In genomic region chr11:33598426-33599069, GRCh38 we compare ENCODE assay signal across 15 cellular contexts.
DNase-seq lines count a peak whose midpoint lies in the region; ATAC-seq, FAIRE-seq and TF ChIP-seq lines count a peak whose summit lies in the region.
"Had no signal": no experiment of that assay in that cellular context is flagged by ENCODE, and none has a peak within 500 bp of the region (broad histone marks: within the 10 kb centered on the region; RNA-seq: fewer than 3 reads in every experiment).

No MANE protein-coding gene starts in this region.

- ATAC-seq in pancreas (peak in 3 of 4 donors; percentile 47 to 90 (median 84)), GM21619 (IDR thresholded peaks at IDR 0.05; ENCODE audit: unreplicated experiment) (no peak), HG03460 (IDR thresholded peaks at IDR 0.05; ENCODE audit: unreplicated experiment) (no peak), HG02610 (IDR thresholded peaks at IDR 0.05; ENCODE audit: unreplicated experiment) (no peak)
- ATAC-seq: activated CD8-positive, alpha-beta T cell treated with anti-CD3 and anti-CD28 coated beads, Interleukin-2, amount 10 ng/mL, durations not matched to agents 7 days and 5 days had no signal

- peak; percentile 7 for DNase-seq in HT-29 (ENCODE audit: low spot score)
- peak; percentile 63 for DNase-seq in NCI-H2196 treated with DMSO at 0.1 percent for 48 hours (lab: John Stamatoyannopoulos, UW; ENCODE audit: unreplicated experiment)
- peak in 52 of 61 donors; percentile 2 to 94 (median 60) for DNase-seq in caudate nucleus (lab: John Stamatoyannopoulos, UW)
- no peak for DNase-seq in pancreas
- no peak for DNase-seq in HEK293T (ENCODE audit: extremely low spot score)
- DNase-seq: activated CD8-positive, alpha-beta T cell treated with anti-CD3 and anti-CD28 coated beads, Interleukin-2, amount 10 ng/mL, durations not matched to agents 7 days and 5 days; activated naive CD4-positive, alpha-beta T cell; CD4-positive, CD25-positive, alpha-beta regulatory T cell; thyroid gland had no signal

- POLR2A ChIA-PET in HEK293T (lab: Yijun Ruan, JAX): no interaction called here

- H3K36me3 ChIP-seq in pancreas: no peaks in the 10 kb centered on the region
- H3K36me3 ChIP-seq: thyroid gland had no signal

- no peak for TF ChIP-seq CTCF in pancreas (IDR thresholded peaks at IDR 0.05)

- intact Hi-C loops in pancreas (cut with DNase I): no loop called here

- no peaks in the 10 kb centered on the region for H3K9me3 ChIP-seq in pancreas
- H3K9me3 ChIP-seq: thyroid gland had no signal

- H3K27me3 ChIP-seq in pancreas: no peaks in the 10 kb centered on the region
- H3K27me3 ChIP-seq: thyroid gland had no signal

- CTCF ChIA-PET in HEK293T (lab: Yijun Ruan, JAX): no interaction called here

- no peak for FAIRE-seq in pancreas (lab: Jason Lieb, UNC)
- FAIRE-seq: colon, RCC 7860 had no signal

- peak overlapping the region; percentile 84 for H3K27ac ChIP-seq in caudate nucleus (ENCODE audit: low read depth, low read length)
- H3K27ac ChIP-seq in pancreas: no peak overlapping the region
- H3K27ac ChIP-seq: skin epidermis, thyroid gland had no signal

- 38 to 49% methylated on average over 19 of the region's 19 CpGs for WGBS in pancreas, 2 donors

- no peaks in the 10 kb centered on the region for H3K4me1 ChIP-seq in pancreas
- H3K4me1 ChIP-seq: thyroid gland had no signal

- no peak overlapping the region for H3K4me3 ChIP-seq in pancreas
- H3K4me3 ChIP-seq: skin epidermis, thyroid gland had no signal

TF ChIP-seq in HEK293T, 16 proteins besides CTCF, POLR2A, EP300 and RAD21:
- no peak for TF ChIP-seq HDGF (IDR thresholded peaks at IDR 0.05; ENCODE audit: borderline replicate concordance)
TF ChIP-seq in HEK293T: peak in this region for 0.

Comparison
In these comparisons a context has a peak if more than half of its experiments do, and no peak if none do; other contexts are left out.
1. DNase-seq: peak in HT-29 (single experiment), NCI-H2196 treated with DMSO at 0.1 percent for 48 hours (single experiment) and caudate nucleus (52 of 61); none in pancreas (0 of 6) and HEK293T (single experiment).
2. ATAC-seq: peak in pancreas (3 of 4); none in GM21619 (single experiment), HG03460 (single experiment) and HG02610 (single experiment).